Comparison of ENCODE assay signal across 11 cellular contexts in genomic region chr2:113172721-113173562, GRCh38. TPM values are rescaled to one million over a fixed set of nuclear protein-coding genes. Genes with fewer than 3 reads are reported as not detected.
DNase-seq lines count a peak whose midpoint lies in the region; ATAC-seq and TF ChIP-seq lines count a peak whose summit lies in the region.
"Had no signal": no experiment of that assay in that cellular context is flagged by ENCODE, and none has a peak within 500 bp of the region (broad histone marks: within the 10 kb centered on the region; RNA-seq: fewer than 3 reads in every experiment).

No MANE protein-coding gene starts in this region.

- peaks cover 27% of the 10 kb centered on the region; the same call in 1 of the 2 replicates for H4K20me1 ChIP-seq in BLaER1

- H3K4me1 Mint-ChIP-seq in activated T-helper 2 cell treated with anti-CD3 and anti-CD28 coated beads, Interferon-gamma antibody, Interleukin-2, Interleukin-4, amounts not matched to agents 10 μg/mL and 5 μg/mL and 100 μg/mL, durations not matched to agents 14 hours and 24 hours and 36 hours (ENCODE audit: low read depth): peaks cover 65% of the 10 kb centered on the region

- H3K27ac ChIP-seq in BLaER1: peak overlapping the region; percentile 82
- H3K27ac ChIP-seq in HL-60 (replicated peaks): peak overlapping the region; percentile 88
- H3K27ac ChIP-seq: RWPE1 had no signal

- peak overlapping the region; percentile 73; the same call in 1 of the 2 replicates for H3K9ac ChIP-seq in BLaER1
- H3K9ac ChIP-seq in mucosa of stomach (ENCODE audit: low read length): peak overlapping the region; percentile 54

- peak overlapping the region; percentile 66; the same call in 1 of the 2 replicates for H3K4me3 ChIP-seq in BLaER1
- H3K4me3 ChIP-seq in HL-60 (replicated peaks; ENCODE audit: insufficient read depth, low read length): no peak overlapping the region
- H3K4me3 ChIP-seq in mucosa of stomach (ENCODE audit: low read length): no peak overlapping the region

- intact Hi-C loops in activated T-helper 2 cell treated with anti-CD3 and anti-CD28 coated beads, Interferon-gamma antibody, Interleukin-2, Interleukin-4, amounts not matched to agents 10 μg/mL and 5 μg/mL and 100 μg/mL, durations not matched to agents 14 hours and 24 hours and 36 hours (cut with micrococcal nuclease): loop anchor here (5.0 to 10.0 kb wide), 2 partner anchors 188 to 526 kb away; partner anchors contain the start of gene SLC20A1

- H3K27me3 ChIP-seq in BLaER1 (no peaks in the 10 kb centered on the region), HL-60 (ENCODE audit: insufficient read depth, poor library complexity, severe bottlenecking) (no peaks in the 10 kb centered on the region), mucosa of stomach (ENCODE audit: control insufficient read depth, insufficient read depth, low read length) (no peaks in the 10 kb centered on the region)

- H3K36me3 ChIP-seq in BLaER1 (peaks cover 5% of the 10 kb centered on the region; the same call in 1 of the 2 replicates), mucosa of stomach (ENCODE audit: control insufficient read depth, insufficient read depth, low read length) (no peaks in the 10 kb centered on the region)

- peaks cover 69% of the 10 kb centered on the region for H3K36me3 Mint-ChIP-seq in activated T-helper 2 cell treated with anti-CD3 and anti-CD28 coated beads, Interferon-gamma antibody, Interleukin-2, Interleukin-4, amounts not matched to agents 10 μg/mL and 5 μg/mL and 100 μg/mL, durations not matched to agents 14 hours and 24 hours and 36 hours (ENCODE audit: low read depth)

- in situ Hi-C loops in KBM-7 (cut with MboI; ENCODE audit: low pct_unique_long_range_greater_than_20kb, low sequenced_read_pairs): no loop called here

- peaks cover 9% of the 10 kb centered on the region for H3K9me3 Mint-ChIP-seq in activated T-helper 2 cell treated with anti-CD3 and anti-CD28 coated beads, Interferon-gamma antibody, Interleukin-2, Interleukin-4, amounts not matched to agents 10 μg/mL and 5 μg/mL and 100 μg/mL, durations not matched to agents 14 hours and 24 hours and 36 hours

- peak overlapping the region; percentile 94 for H3K27ac Mint-ChIP-seq in activated T-helper 2 cell treated with anti-CD3 and anti-CD28 coated beads, Interferon-gamma antibody, Interleukin-2, Interleukin-4, amounts not matched to agents 10 μg/mL and 5 μg/mL and 100 μg/mL, durations not matched to agents 14 hours and 24 hours and 36 hours

- H3K4me3 Mint-ChIP-seq in activated T-helper 2 cell treated with anti-CD3 and anti-CD28 coated beads, Interferon-gamma antibody, Interleukin-2, Interleukin-4, amounts not matched to agents 10 μg/mL and 5 μg/mL and 100 μg/mL, durations not matched to agents 14 hours and 24 hours and 36 hours (ENCODE audit: low read depth): peak overlapping the region; percentile 89

- no peaks in the 10 kb centered on the region for H3K27me3 Mint-ChIP-seq in activated T-helper 2 cell treated with anti-CD3 and anti-CD28 coated beads, Interferon-gamma antibody, Interleukin-2, Interleukin-4, amounts not matched to agents 10 μg/mL and 5 μg/mL and 100 μg/mL, durations not matched to agents 14 hours and 24 hours and 36 hours (ENCODE audit: low read depth)

- DNase-seq in HL-60 (ENCODE audit: low read depth in 1 of 2, low spot score in 1 of 2): no peak
- no peak for DNase-seq in activated T-helper 2 cell treated with anti-CD3 and anti-CD28 coated beads, Interferon-gamma antibody, Interleukin-2, Interleukin-4, amounts not matched to agents 10 μg/mL and 5 μg/mL and 100 μg/mL, durations not matched to agents 14 hours and 24 hours and 36 hours (ENCODE audit: low spot score)
- DNase-seq in NK-92 (lab: John Stamatoyannopoulos, UW; ENCODE audit: unreplicated experiment): no peak
- no peak for DNase-seq in KBM-7
- no peak for DNase-seq in NCI-H2081 (lab: John Stamatoyannopoulos, UW)
- DNase-seq: cortex of kidney had no signal

- no peak for ATAC-seq in activated CD4-positive, CD25-positive, alpha-beta regulatory T cell treated with anti-CD3 and anti-CD28 coated beads, Interleukin-2, amount 50 U/mL, for 24 hours

- H3K4me2 ChIP-seq in BLaER1: peak overlapping the region; percentile 98

- no peak for TF ChIP-seq CTCF in HL-60 (IDR thresholded peaks at IDR 0.05; ENCODE audit: insufficient read depth, low read length)

- H3K9me3 ChIP-seq in BLaER1: no peaks in the 10 kb centered on the region
- H3K9me3 ChIP-seq in mucosa of stomach (ENCODE audit: control insufficient read depth, low read length): no peaks in the 10 kb centered on the region

- H3K4me1 ChIP-seq in BLaER1 (peaks cover 65% of the 10 kb centered on the region), mucosa of stomach (ENCODE audit: control insufficient read depth, insufficient read depth, low read length) (peaks cover 29% of the 10 kb centered on the region)

RNA-seq across cellular contexts. Expression of gene PSD4, which starts 0.8 kb away (rescaled TPM):
- total RNA-seq in activated T-helper 2 cell treated with anti-CD3 and anti-CD28 coated beads, Interferon-gamma antibody, Interleukin-2, Interleukin-4, amounts not matched to agents 10 μg/mL and 5 μg/mL and 100 μg/mL, durations not matched to agents 14 hours and 24 hours and 36 hours: 313 and 319 TPM in 2 replicates

RNA-seq across cellular contexts. Expression of gene IL1RN, which starts 45.5 kb away (rescaled TPM):
- total RNA-seq in activated T-helper 2 cell treated with anti-CD3 and anti-CD28 coated beads, Interferon-gamma antibody, Interleukin-2, Interleukin-4, amounts not matched to agents 10 μg/mL and 5 μg/mL and 100 μg/mL, durations not matched to agents 14 hours and 24 hours and 36 hours: 13.2 and 15.9 TPM in 2 replicates
- total RNA-seq: NCI-H460 had no signal
